26 cellular contexts compared by ENCODE assay signal in the genomic region with DNA sequence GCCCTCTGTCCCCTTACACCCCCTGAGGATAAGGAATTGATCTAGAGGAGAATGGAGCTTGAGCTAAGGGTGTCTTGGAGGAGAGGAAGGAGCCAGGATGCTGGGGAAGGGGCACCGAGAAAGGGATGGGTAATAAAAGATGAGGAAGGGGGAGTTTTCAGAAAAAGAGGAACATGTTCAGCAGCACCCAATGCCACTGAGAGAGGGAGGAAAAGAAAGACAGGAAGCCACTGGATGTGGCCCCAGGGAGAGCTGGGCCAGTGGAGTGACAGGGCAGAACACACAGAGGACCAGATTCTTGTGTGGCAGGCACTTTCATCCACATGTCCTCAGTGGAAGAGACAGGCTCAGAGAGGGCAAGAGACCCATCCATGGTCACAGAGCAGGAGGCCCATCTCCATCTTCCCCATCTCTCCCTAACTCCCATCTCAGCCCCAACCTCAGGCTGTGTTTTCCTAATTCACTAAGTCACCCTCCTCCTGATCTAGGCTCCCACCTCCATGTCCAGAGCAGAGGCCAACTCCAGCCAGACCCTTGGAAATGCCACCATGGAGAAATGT. TPM values are rescaled to one million over a fixed set of nuclear protein-coding genes. Genes with fewer than 3 reads are reported as not detected.
A peak's percentile ranks its signal among the peaks of the same experiment; 100 is the strongest.
DNase-seq lines count a peak whose midpoint lies in the region; ATAC-seq and TF ChIP-seq lines count a peak whose summit lies in the region.
"Had no signal": no experiment of that assay in that cellular context is flagged by ENCODE, and none has a peak within 500 bp of the region (broad histone marks: within the 10 kb centered on the region; RNA-seq: fewer than 3 reads in every experiment).

No MANE protein-coding gene starts in this region.

- CTCF ChIA-PET in WTC11 (lab: Charles Lee) = interaction anchor here (0.8 to 9.6 kb wide), 9 partner anchors 10 to 83 kb away, joined by 3 to 216 read pairs (median 4); a partner anchor contains a TSS

- no peak for DNase-seq in CD14-positive monocyte (ENCODE audit: low spot score)
- peak; percentile 26 for DNase-seq in NOMO-1 treated with DMSO at 0.1 percent for 48 hours (lab: John Stamatoyannopoulos, UW; ENCODE audit: unreplicated experiment)
- DNase-seq in endothelial cell (ENCODE audit: low spot score) = no peak
- no peak for DNase-seq in WTC11 (ENCODE audit: low spot score)
- no peak for DNase-seq in NCI-H2227 (lab: John Stamatoyannopoulos, UW; ENCODE audit: unreplicated experiment)
- DNase-seq: activated CD8-positive, alpha-beta memory T cell treated with anti-CD3 and anti-CD28 coated beads, Interleukin-2, amount 10 ng/mL, durations not matched to agents 7 days and 5 days; activated effector memory CD4-positive, alpha-beta T cell treated with Interleukin-2 at 50 U/mL for 16 hours; amniotic stem cell; Caco-2; EL; foreskin melanocyte; mesenchymal stem cell; MM.1S; naive thymus-derived CD8-positive, alpha-beta T cell; NCI-H2029 treated with DMSO at 0.1 percent for 48 hours; NCI-H510A treated with DMSO at 0.1 percent for 48 hours; SJCRH30 had no signal

- H3K27ac Mint-ChIP-seq in CD14-positive monocyte (peak overlapping the region; percentile 15 to 80 (median 65)), endothelial cell (ENCODE audit: unreplicated experiment) (peak overlapping the region; percentile 25), WTC11 (no peak overlapping the region)
- H3K27ac Mint-ChIP-seq: activated CD8-positive, alpha-beta memory T cell treated with anti-CD3 and anti-CD28 coated beads, Interleukin-2, amount 10 ng/mL, durations not matched to agents 7 days and 5 days; T-helper 2 cell treated with Interferon-gamma antibody and Interleukin-4, amounts not matched to agents 5 μg/mL and 100 μg/mL, for 36 hours had no signal

- H3K36me3 Mint-ChIP-seq in CD14-positive monocyte = no peaks in the 10 kb centered on the region
- no peaks in the 10 kb centered on the region for H3K36me3 Mint-ChIP-seq in endothelial cell (ENCODE audit: low read depth, unreplicated experiment)
- H3K36me3 Mint-ChIP-seq in WTC11 = no peaks in the 10 kb centered on the region
- H3K36me3 Mint-ChIP-seq: activated CD8-positive, alpha-beta memory T cell treated with anti-CD3 and anti-CD28 coated beads, Interleukin-2, amount 10 ng/mL, durations not matched to agents 7 days and 5 days; naive thymus-derived CD8-positive, alpha-beta T cell had no signal

- no peak for ATAC-seq in WTC11
- ATAC-seq in GM19351 (IDR thresholded peaks at IDR 0.05; ENCODE audit: unreplicated experiment) = no peak
- ATAC-seq: activated CD8-positive, alpha-beta memory T cell treated with anti-CD3 and anti-CD28 coated beads, Interleukin-2, amount 10 ng/mL, durations not matched to agents 7 days and 5 days; naive thymus-derived CD8-positive, alpha-beta T cell had no signal

- H3K9me3 Mint-ChIP-seq in CD14-positive monocyte (no peaks in the 10 kb centered on the region), endothelial cell (ENCODE audit: unreplicated experiment) (no peaks in the 10 kb centered on the region), WTC11 (no peaks in the 10 kb centered on the region)
- H3K9me3 Mint-ChIP-seq: naive thymus-derived CD8-positive, alpha-beta T cell; T-helper 2 cell treated with Interferon-gamma antibody and Interleukin-4, amounts not matched to agents 5 μg/mL and 100 μg/mL, for 36 hours had no signal

- no peak for TF ChIP-seq CTCF in CD14-positive monocyte (IDR thresholded peaks at IDR 0.05)
- TF ChIP-seq CTCF in endothelial cell (IDR thresholded peaks at IDR 0.05; ENCODE audit: unreplicated experiment) = no peak
- no peak for TF ChIP-seq CTCF in WTC11 (IDR thresholded peaks at IDR 0.05)

- intact Hi-C loops in CD14-positive monocyte (cut with micrococcal nuclease) = loop anchor here (2.0 to 5.0 kb wide), 3 partner anchors 34 to 109 kb away; a partner anchor contains a TSS

- POLR2A ChIA-PET in WTC11 (lab: Charles Lee) = interaction anchor here (1.5 kb wide), 1 partner anchor 9 kb away, joined by 6 read pairs; no protein-coding TSS in a partner anchor

- H3K27me3 Mint-ChIP-seq in CD14-positive monocyte (ENCODE audit: low read depth in 3 of 3) (peaks cover 2 to 9% (median 8%) of the 10 kb centered on the region in 3 donors), endothelial cell (ENCODE audit: unreplicated experiment) (peaks cover 9% of the 10 kb centered on the region), WTC11 (ENCODE audit: low read depth) (peaks cover 27% of the 10 kb centered on the region)
- H3K27me3 Mint-ChIP-seq: activated CD8-positive, alpha-beta memory T cell treated with anti-CD3 and anti-CD28 coated beads, Interleukin-2, amount 10 ng/mL, durations not matched to agents 7 days and 5 days had no signal

- H3K4me1 Mint-ChIP-seq in CD14-positive monocyte (peaks cover 48% of the 10 kb centered on the region), endothelial cell (ENCODE audit: unreplicated experiment) (peaks cover 42% of the 10 kb centered on the region), WTC11 (peaks cover 41% of the 10 kb centered on the region)

- H3K4me3 Mint-ChIP-seq in CD14-positive monocyte (peak overlapping the region in 1 of 2 donors; percentile 30), endothelial cell (ENCODE audit: unreplicated experiment) (no peak overlapping the region), WTC11 (no peak overlapping the region)
- H3K4me3 Mint-ChIP-seq: activated CD8-positive, alpha-beta memory T cell treated with anti-CD3 and anti-CD28 coated beads, Interleukin-2, amount 10 ng/mL, durations not matched to agents 7 days and 5 days; naive thymus-derived CD8-positive, alpha-beta T cell; T-helper 2 cell treated with Interferon-gamma antibody and Interleukin-4, amounts not matched to agents 5 μg/mL and 100 μg/mL, for 36 hours had no signal

TF ChIP-seq in WTC11, 78 proteins besides CTCF, POLR2A, EP300 and RAD21:
- TF ChIP-seq HMGA2 (CRISPR knock-in tag; IDR thresholded peaks at IDR 0.05) = no peak
- TF ChIP-seq, protein P1, sequence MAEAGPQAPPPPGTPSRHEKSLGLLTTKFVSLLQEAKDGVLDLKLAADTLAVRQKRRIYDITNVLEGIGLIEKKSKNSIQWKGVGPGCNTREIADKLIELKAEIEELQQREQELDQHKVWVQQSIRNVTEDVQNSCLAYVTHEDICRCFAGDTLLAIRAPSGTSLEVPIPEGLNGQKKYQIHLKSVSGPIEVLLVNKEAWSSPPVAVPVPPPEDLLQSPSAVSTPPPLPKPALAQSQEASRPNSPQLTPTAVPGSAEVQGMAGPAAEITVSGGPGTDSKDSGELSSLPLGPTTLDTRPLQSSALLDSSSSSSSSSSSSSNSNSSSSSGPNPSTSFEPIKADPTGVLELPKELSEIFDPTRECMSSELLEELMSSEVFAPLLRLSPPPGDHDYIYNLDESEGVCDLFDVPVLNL (CRISPR knock-in tag; IDR thresholded peaks at IDR 0.05; ENCODE audit: borderline replicate concordance, low read depth) = no peak
- TF ChIP-seq, protein P2, sequence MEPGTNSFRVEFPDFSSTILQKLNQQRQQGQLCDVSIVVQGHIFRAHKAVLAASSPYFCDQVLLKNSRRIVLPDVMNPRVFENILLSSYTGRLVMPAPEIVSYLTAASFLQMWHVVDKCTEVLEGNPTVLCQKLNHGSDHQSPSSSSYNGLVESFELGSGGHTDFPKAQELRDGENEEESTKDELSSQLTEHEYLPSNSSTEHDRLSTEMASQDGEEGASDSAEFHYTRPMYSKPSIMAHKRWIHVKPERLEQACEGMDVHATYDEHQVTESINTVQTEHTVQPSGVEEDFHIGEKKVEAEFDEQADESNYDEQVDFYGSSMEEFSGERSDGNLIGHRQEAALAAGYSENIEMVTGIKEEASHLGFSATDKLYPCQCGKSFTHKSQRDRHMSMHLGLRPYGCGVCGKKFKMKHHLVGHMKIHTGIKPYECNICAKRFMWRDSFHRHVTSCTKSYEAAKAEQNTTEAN (CRISPR knock-in tag; IDR thresholded peaks at IDR 0.05) = no peak
- TF ChIP-seq, protein P3, sequence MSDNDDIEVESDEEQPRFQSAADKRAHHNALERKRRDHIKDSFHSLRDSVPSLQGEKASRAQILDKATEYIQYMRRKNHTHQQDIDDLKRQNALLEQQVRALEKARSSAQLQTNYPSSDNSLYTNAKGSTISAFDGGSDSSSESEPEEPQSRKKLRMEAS (CRISPR knock-in tag; IDR thresholded peaks at IDR 0.05) = no peak

RNA-seq across cellular contexts. Expression of a gene that starts 7.2 kb away (rescaled TPM):
- polyA plus RNA-seq in CD14-positive monocyte = not detected
- total RNA-seq in endothelial cell (ENCODE audit: unreplicated experiment) (not detected), WTC11 (2021) (0.48 TPM in 1 of 3 replicates, not detected in the others)
- total RNA-seq: activated CD8-positive, alpha-beta memory T cell treated with anti-CD3 and anti-CD28 coated beads, Interleukin-2, amount 10 ng/mL, durations not matched to agents 7 days and 5 days; Caco-2; cardiac muscle cell; dermis microvascular lymphatic vessel endothelial cell; H4; kidney epithelial cell; naive thymus-derived CD8-positive, alpha-beta T cell; posterior vena cava; SJCRH30; skeletal muscle tissue; subcutaneous adipose tissue had no signal
- polyA plus RNA-seq: cardiac muscle cell; naive thymus-derived CD8-positive, alpha-beta T cell had no signal

RNA-seq across cellular contexts. Expression of a gene that starts 9.1 kb away (rescaled TPM):
- not detected for polyA plus RNA-seq in CD14-positive monocyte
- total RNA-seq in endothelial cell (ENCODE audit: unreplicated experiment) (not detected), WTC11 (2021) (not detected in 3 replicates)
- total RNA-seq: Caco-2, cardiac muscle cell, dermis microvascular lymphatic vessel endothelial cell, H4, kidney epithelial cell, posterior vena cava, SJCRH30, skeletal muscle tissue, subcutaneous adipose tissue had no signal
- polyA plus RNA-seq: cardiac muscle cell; naive thymus-derived CD8-positive, alpha-beta T cell had no signal

RNA-seq across cellular contexts. Expression of a gene that starts 16.1 kb away (rescaled TPM):
- 1 to 10 TPM; 1.4 to 1.5 TPM for polyA plus RNA-seq in CD14-positive monocyte
- total RNA-seq in endothelial cell (ENCODE audit: unreplicated experiment) (1.4 TPM), WTC11 (2021) (10.0 to 12.8 TPM (median 12.1 TPM) in 3 replicates)
- total RNA-seq: naive thymus-derived CD8-positive, alpha-beta T cell; skeletal muscle tissue had no signal

RNA-seq across cellular contexts. Expression of a gene that starts 33.2 kb away (rescaled TPM):
- 10 to 100 TPM; 41.6 to 63.4 TPM for polyA plus RNA-seq in CD14-positive monocyte
- total RNA-seq in endothelial cell (ENCODE audit: unreplicated experiment) (33.1 TPM), WTC11 (2021) (60.7 to 69.2 TPM (median 61.7 TPM) in 3 replicates)

RNA-seq across cellular contexts. Expression of a gene that starts 35.6 kb away (rescaled TPM):
- polyA plus RNA-seq in CD14-positive monocyte = 10 to 100 TPM; 35.4 to 43.5 TPM
- total RNA-seq in endothelial cell (ENCODE audit: unreplicated experiment) (21.8 TPM), WTC11 (2021) (60.4 to 74.6 TPM (median 64.6 TPM) in 3 replicates)
